Comparison of ENCODE assay signal across 10 cellular contexts in the genomic region with DNA sequence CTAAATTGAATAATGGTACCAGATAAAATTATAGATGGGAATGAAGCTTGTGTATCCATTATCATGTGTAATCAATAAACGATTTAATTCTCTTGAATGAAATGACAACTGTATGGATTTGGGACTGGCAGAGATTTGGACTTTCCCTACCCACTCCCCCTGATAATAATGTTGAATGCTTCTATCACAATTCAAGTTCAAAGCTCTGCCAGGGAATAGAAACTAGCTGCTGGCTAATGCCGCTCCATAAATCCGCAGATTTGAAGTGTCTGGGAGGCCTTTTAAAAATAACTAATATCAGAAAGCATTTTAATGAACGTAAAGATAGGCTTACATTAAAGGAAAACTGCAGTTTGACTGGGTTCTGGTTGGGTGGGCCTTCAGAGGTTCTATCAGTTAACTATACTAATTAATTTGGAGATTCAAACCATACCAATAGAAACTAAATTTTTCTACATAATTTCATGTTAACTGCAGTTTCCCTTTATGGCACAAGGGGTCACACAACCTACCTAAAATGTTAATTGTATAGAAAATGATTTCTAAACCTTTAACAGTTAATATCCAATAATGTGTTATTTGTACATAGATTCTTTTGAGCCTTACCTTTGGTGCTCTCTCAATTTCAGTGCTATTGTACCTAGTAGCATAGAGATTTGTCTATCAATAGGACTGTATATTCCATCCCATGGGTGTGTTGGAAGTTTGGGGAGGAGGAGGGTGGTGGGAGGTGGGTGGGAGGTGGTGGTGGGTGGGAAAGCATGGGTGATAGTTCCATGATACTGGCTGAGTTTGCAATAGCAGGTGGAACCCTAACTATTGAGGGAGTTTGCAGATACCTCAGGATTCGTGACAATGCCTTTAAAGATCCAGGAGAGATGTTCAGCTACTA. TPM values are rescaled to one million over a fixed set of nuclear protein-coding genes. Genes with fewer than 3 reads are reported as not detected.
DNase-seq lines count a peak whose midpoint lies in the region; ATAC-seq, FAIRE-seq and TF ChIP-seq lines count a peak whose summit lies in the region.
"Had no signal": no experiment of that assay in that cellular context is flagged by ENCODE, and none has a peak within 500 bp of the region (broad histone marks: within the 10 kb centered on the region; RNA-seq: fewer than 3 reads in every experiment).

No MANE protein-coding gene starts in this region.

- TF ChIP-seq CTCF in HepG2 (CRISPR knock-in tag; IDR thresholded peaks at IDR 0.05), result no peak
- peak in 2 of 4 donors; percentile 5 to 13 for TF ChIP-seq CTCF in right lobe of liver (IDR thresholded peaks at IDR 0.05)

- peaks cover 70% of the 10 kb centered on the region for H4K20me1 ChIP-seq in HepG2 (ENCODE audit: insufficient read depth, low read length)

- H3K4me2 ChIP-seq in HepG2 (ENCODE audit: low read depth, low read length), result peak overlapping the region; percentile 44

- H3K36me3 ChIP-seq in HepG2 (replicated peaks in 1 of 2; ENCODE audit: control insufficient read depth in 1 of 2, insufficient read depth in 2 of 2, low read length in 2 of 2) (peaks cover 13 to 59% of the 10 kb centered on the region in 2 experiments), right lobe of liver (peaks cover 19 to 63% (median 50%) of the 10 kb centered on the region in 4 donors), small intestine (ENCODE audit: control insufficient read depth in 2 of 2, insufficient read depth in 2 of 2, low read length in 2 of 2) (peaks cover 23 to 27% of the 10 kb centered on the region in 2 donors)

- H3K36me3 Mint-ChIP-seq in activated CD4-positive, alpha-beta memory T cell treated with anti-CD3 and anti-CD28 coated beads, Interleukin-2, amount 10 ng/mL, durations not matched to agents 7 days and 5 days (ENCODE audit: low read depth), result peaks cover 8% of the 10 kb centered on the region
- H3K36me3 Mint-ChIP-seq in immature natural killer cell, result peaks cover 25 to 65% (median 37%) of the 10 kb centered on the region in 3 donors

- POLR2A ChIA-PET in HepG2 (lab: Yijun Ruan, JAX), result interaction anchor here (1.9 to 5.2 kb wide), 6 partner anchors 9 to 74 kb away, joined by 8 to 65 read pairs (median 11); a partner anchor contains a TSS
- POLR2A ChIA-PET in activated CD4-positive, alpha-beta memory T cell treated with anti-CD3 and anti-CD28 coated beads, Interleukin-2, amount 10 ng/mL, durations not matched to agents 7 days and 5 days (lab: Charles Lee), result interaction anchor here (1.3 to 5.1 kb wide), 15 partner anchors 8 to 94 kb away, joined by 3 to 37 read pairs (median 11); a partner anchor contains a TSS

- H3K27ac ChIP-seq in HepG2 (ENCODE audit: extremely low read length, insufficient read depth, low read length), result peak overlapping the region; percentile 16
- no peak overlapping the region for H3K27ac ChIP-seq in right lobe of liver
- H3K27ac ChIP-seq in small intestine (ENCODE audit: low read depth in 1 of 2, low read length in 1 of 2), result peak overlapping the region in 1 of 2 donors; percentile 13

- WGBS in HepG2 (ENCODE audit: low lambda C conversion rate), result 82% methylated on average over 4 of the region's 5 CpGs
- 60% methylated on average over 4 of the region's 5 CpGs for WGBS in right lobe of liver (ENCODE audit: insufficient coverage, low coverage, low lambda C conversion rate, missing lambda C conversion rate)
- 23 to 50% (median 42%) methylated on average over 5 of the region's 5 CpGs for WGBS in small intestine, 3 donors

- CTCF ChIA-PET in HepG2 (lab: Yijun Ruan, JAX; ENCODE audit: low intra/inter-chr PET ratio, low total read pairs), result no interaction called here
- CTCF ChIA-PET in activated CD4-positive, alpha-beta memory T cell treated with anti-CD3 and anti-CD28 coated beads, Interleukin-2, amount 10 ng/mL, durations not matched to agents 7 days and 5 days (lab: Charles Lee), result interaction anchor here (1.2 to 4.4 kb wide), 4 partner anchors 21 to 94 kb away, joined by 4 to 34 read pairs (median 6); a partner anchor contains a TSS

- no TSS peak for BruUV-seq in HepG2 (replicated peaks; lab: Mats Ljungman, UMichigan)

- TF ChIP-seq RAD21 in HepG2 (CRISPR knock-in tag; IDR thresholded peaks at IDR 0.05), result no peak

- no peak overlapping the region for H3K9ac ChIP-seq in HepG2 (ENCODE audit: insufficient read depth, low read depth, low read length)

- TF ChIP-seq POLR2A in HepG2 (IDR thresholded peaks at IDR 0.05; ENCODE audit: insufficient read depth in 1 of 2, low read depth in 2 of 2, low read length in 2 of 2), result no peak; a peak in 1 of 4 replicates
- no peak for TF ChIP-seq POLR2A in right lobe of liver (IDR thresholded peaks at IDR 0.05)

- H3K4me3 ChIP-seq in HepG2 (replicated peaks in 1 of 3; ENCODE audit: insufficient read depth in 1 of 3, low read depth in 2 of 3, low read length in 3 of 3) (no peak overlapping the region; a peak in 1 of 6 replicates), right lobe of liver (no peak overlapping the region), small intestine (ENCODE audit: low read depth in 1 of 2, low read length in 2 of 2) (no peak overlapping the region)

- no peak for ATAC-seq in HepG2
- no peak for ATAC-seq in right lobe of liver
- ATAC-seq in HG03108 (IDR thresholded peaks at IDR 0.05; ENCODE audit: unreplicated experiment), result no peak

- H3K27ac Mint-ChIP-seq in activated CD4-positive, alpha-beta memory T cell treated with anti-CD3 and anti-CD28 coated beads, Interleukin-2, amount 10 ng/mL, durations not matched to agents 7 days and 5 days, result peak overlapping the region; percentile 3
- H3K27ac Mint-ChIP-seq in immature natural killer cell, result peak overlapping the region; percentile 31 to 82 (median 63)

- peaks cover 56% of the 10 kb centered on the region for H3K4me1 Mint-ChIP-seq in activated CD4-positive, alpha-beta memory T cell treated with anti-CD3 and anti-CD28 coated beads, Interleukin-2, amount 10 ng/mL, durations not matched to agents 7 days and 5 days
- H3K4me1 Mint-ChIP-seq in immature natural killer cell, result peaks cover 0 to 2% of the 10 kb centered on the region in 2 donors

- H3K9me3 ChIP-seq in HepG2 (ENCODE audit: low read length) (no peaks in the 10 kb centered on the region), right lobe of liver (no peaks in the 10 kb centered on the region), small intestine (ENCODE audit: control insufficient read depth, low read depth) (no peaks in the 10 kb centered on the region)

- in situ Hi-C loops in HepG2 (cut with HindIII; ENCODE audit: extremely low pct_ligation_motif_present, low pct_unique_long_range_greater_than_20kb), result no loop called here

- peaks cover 48% of the 10 kb centered on the region for H3K4me1 ChIP-seq in HepG2 (ENCODE audit: insufficient read depth, low read length)
- H3K4me1 ChIP-seq in right lobe of liver, result peaks cover 0 to 41% (median 11%) of the 10 kb centered on the region in 4 donors
- H3K4me1 ChIP-seq in small intestine (ENCODE audit: control insufficient read depth in 2 of 2, insufficient read depth in 1 of 2, low read depth in 1 of 2, low read length in 1 of 2), result peaks cover 0 to 5% of the 10 kb centered on the region in 2 donors

- peaks cover 41% of the 10 kb centered on the region for H3K79me2 ChIP-seq in HepG2 (ENCODE audit: insufficient read depth, low read length)

- DNase-seq in HepG2 (ENCODE audit: low spot score) (no peak), right lobe of liver (no peak), immature natural killer cell (no peak), T-helper 9 cell (no peak), small intestine (no peak), NCI-H526 (lab: John Stamatoyannopoulos, UW) (no peak)
- DNase-seq in activated CD4-positive, alpha-beta memory T cell treated with anti-CD3 and anti-CD28 coated beads, Interleukin-2, amount 10 ng/mL, durations not matched to agents 7 days and 5 days, result no peak
- DNase-seq: GDM1, NCI-H2029 treated with DMSO at 0.1 percent for 48 hours had no signal

- FAIRE-seq in HepG2 (lab: Jason Lieb, UNC) (no peak), small intestine (lab: Jason Lieb, UNC) (no peak)

- H3K27me3 ChIP-seq in HepG2 (ENCODE audit: control insufficient read depth in 1 of 2, insufficient read depth in 2 of 2, low read length in 2 of 2) (no peaks in the 10 kb centered on the region; a peak in 1 of 5 replicates), right lobe of liver (no peaks in the 10 kb centered on the region), small intestine (ENCODE audit: control insufficient read depth in 2 of 2, insufficient read depth in 2 of 2, low read length in 2 of 2) (no peaks in the 10 kb centered on the region)

- no peaks in the 10 kb centered on the region for H3K9me3 Mint-ChIP-seq in activated CD4-positive, alpha-beta memory T cell treated with anti-CD3 and anti-CD28 coated beads, Interleukin-2, amount 10 ng/mL, durations not matched to agents 7 days and 5 days
- H3K9me3 Mint-ChIP-seq in immature natural killer cell, result no peaks in the 10 kb centered on the region

- H3K27me3 Mint-ChIP-seq in activated CD4-positive, alpha-beta memory T cell treated with anti-CD3 and anti-CD28 coated beads, Interleukin-2, amount 10 ng/mL, durations not matched to agents 7 days and 5 days, result no peaks in the 10 kb centered on the region
- H3K27me3 Mint-ChIP-seq in immature natural killer cell (ENCODE audit: low read depth in 3 of 3), result peaks cover 4 to 19% (median 14%) of the 10 kb centered on the region in 3 donors

- H2AFZ ChIP-seq in HepG2 (ENCODE audit: low read length), result no peak overlapping the region

- H3K4me3 Mint-ChIP-seq in activated CD4-positive, alpha-beta memory T cell treated with anti-CD3 and anti-CD28 coated beads, Interleukin-2, amount 10 ng/mL, durations not matched to agents 7 days and 5 days, result no peak overlapping the region
- peak overlapping the region in 4 of 5 donors; percentile 32 to 60 (median 40) for H3K4me3 Mint-ChIP-seq in immature natural killer cell

- TF ChIP-seq EP300 in HepG2 (IDR thresholded peaks at IDR 0.05; ENCODE audit: low read depth in 2 of 2, low read length in 2 of 2), result no peak
- TF ChIP-seq EP300 in HepG2 (CRISPR knock-in tag; IDR thresholded peaks at IDR 0.05; ENCODE audit: borderline replicate concordance), result no peak

- intact Hi-C loops in HepG2 (cut with micrococcal nuclease; ENCODE audit: unreplicated experiment) (no loop called here), right lobe of liver (cut with DNase I) (no loop called here)

RNA-seq across cellular contexts. Expression of a gene that starts 4.9 kb away (rescaled TPM):
- 1,820 and 2,673 TPM in 2 replicates for total RNA-seq in HepG2 (2016; rRNA removed; fragmentation: Illumina TruSeq; extraction: Trizol)
- 661 and 834 TPM in 2 replicates for total RNA-seq in HepG2 (2016; cell fraction: cytosol; rRNA removed; fragmentation: Illumina TruSeq; extraction: Trizol; ENCODE audit: low read depth)
- total RNA-seq in HepG2 (2016; cell fraction: insoluble cytoplasmic fraction; rRNA removed; fragmentation: Illumina TruSeq; extraction: Trizol), result 1,900 and 2,565 TPM in 2 replicates
- total RNA-seq in HepG2 (2016; cell fraction: membrane; rRNA removed; fragmentation: Illumina TruSeq; extraction: Trizol), result 1,646 and 2,012 TPM in 2 replicates
- total RNA-seq in HepG2 (2016; cell fraction: nucleus; rRNA removed; fragmentation: Illumina TruSeq; extraction: Trizol), result 924 and 962 TPM in 2 replicates
- polyA plus RNA-seq in HepG2 (2011; rRNA removed), result 480 and 535 TPM in 2 replicates
- 613 and 623 TPM in 2 replicates for polyA plus RNA-seq in HepG2 (2011; cell fraction: cytosol; rRNA removed)
- polyA plus RNA-seq in HepG2 (2011; cell fraction: nucleus; rRNA removed), result 402 and 463 TPM in 2 replicates
- polyA plus RNA-seq in HepG2 (2012), result 1,081 and 1,908 TPM in 2 replicates
- polyA plus RNA-seq in HepG2 (2016; cell fraction: cytosol; fragmentation: Illumina TruSeq; extraction: Trizol; ENCODE audit: low read depth), result 1,228 and 1,423 TPM in 2 replicates
- polyA plus RNA-seq in HepG2 (2016; cell fraction: insoluble cytoplasmic fraction; fragmentation: Illumina TruSeq; extraction: Trizol; ENCODE audit: low read depth), result 4,120 and 4,455 TPM in 2 replicates
- 2,490 and 3,014 TPM in 2 replicates for polyA plus RNA-seq in HepG2 (2016; cell fraction: membrane; fragmentation: Illumina TruSeq; extraction: Trizol; ENCODE audit: low read depth)
- polyA plus RNA-seq in HepG2 (2016; cell fraction: nucleus; fragmentation: Illumina TruSeq; extraction: Trizol; ENCODE audit: insufficient read depth, low read depth), result 1,903 and 1,961 TPM in 2 replicates
- 314 and 476 TPM in 2 replicates for polyA minus RNA-seq in HepG2 (2011; rRNA and poly(A)+ RNA removed; ENCODE audit: low replicate concordance)
- 569 and 577 TPM in 2 replicates for polyA minus RNA-seq in HepG2 (2011; cell fraction: cytosol; rRNA and poly(A)+ RNA removed)
- 681 and 757 TPM in 2 replicates for polyA minus RNA-seq in HepG2 (2011; cell fraction: nucleus; rRNA and poly(A)+ RNA removed)
- 100 to 1,000 TPM in 5 of 6 experiments, 10 to 100 TPM in 1; 87.3 to 211 (median 161) TPM for total RNA-seq in right lobe of liver
- 1,000 to 10,000 TPM; 1,361 to 1,363 TPM for total RNA-seq in activated CD4-positive, alpha-beta memory T cell treated with anti-CD3 and anti-CD28 coated beads, Interleukin-2, amount 10 ng/mL, durations not matched to agents 7 days and 5 days
- 100 to 1,000 TPM; 512 to 669 (median 601) TPM for polyA plus RNA-seq in immature natural killer cell
- 1,000 to 10,000 TPM in 1 of 3 donors, 100 to 1,000 TPM in 2; 408 to 1,666 (median 728) TPM for polyA plus RNA-seq in small intestine

RNA-seq across cellular contexts. Expression of a gene that starts 5.5 kb away (rescaled TPM):
- total RNA-seq in HepG2 (2016; rRNA removed; fragmentation: Illumina TruSeq; extraction: Trizol) (22.2 and 45.4 TPM in 2 replicates), right lobe of liver (10 to 100 TPM; 14.4 to 23.7 (median 20.1) TPM)
- 3.0 TPM in 2 replicates for total RNA-seq in HepG2 (2016; cell fraction: cytosol; rRNA removed; fragmentation: Illumina TruSeq; extraction: Trizol; ENCODE audit: low read depth)
- 20.1 and 44.7 TPM in 2 replicates for total RNA-seq in HepG2 (2016; cell fraction: insoluble cytoplasmic fraction; rRNA removed; fragmentation: Illumina TruSeq; extraction: Trizol)
- 9.1 and 9.7 TPM in 2 replicates for total RNA-seq in HepG2 (2016; cell fraction: membrane; rRNA removed; fragmentation: Illumina TruSeq; extraction: Trizol)
- 19.3 and 21.1 TPM in 2 replicates for total RNA-seq in HepG2 (2016; cell fraction: nucleus; rRNA removed; fragmentation: Illumina TruSeq; extraction: Trizol)
- polyA plus RNA-seq in HepG2 (2011; rRNA removed) (10.5 and 16.0 TPM in 2 replicates), immature natural killer cell (10 to 100 TPM in 2 of 3 donors, 1 to 10 TPM in 1; 5.9 to 23.6 (median 11.5) TPM), small intestine (10 to 100 TPM in 1 of 3 donors, 1 to 10 TPM in 2; 2.7 to 13.5 (median 3.1) TPM)
- 6.7 and 8.9 TPM in 2 replicates for polyA plus RNA-seq in HepG2 (2011; cell fraction: cytosol; rRNA removed)
- polyA plus RNA-seq in HepG2 (2011; cell fraction: nucleus; rRNA removed), result 5.7 and 6.4 TPM in 2 replicates
- 8.5 and 12.6 TPM in 2 replicates for polyA plus RNA-seq in HepG2 (2012)
- 5.0 and 5.3 TPM in 2 replicates for polyA plus RNA-seq in HepG2 (2016; cell fraction: cytosol; fragmentation: Illumina TruSeq; extraction: Trizol; ENCODE audit: low read depth)
- polyA plus RNA-seq in HepG2 (2016; cell fraction: insoluble cytoplasmic fraction; fragmentation: Illumina TruSeq; extraction: Trizol; ENCODE audit: low read depth), result 32.3 and 33.7 TPM in 2 replicates
- polyA plus RNA-seq in HepG2 (2016; cell fraction: membrane; fragmentation: Illumina TruSeq; extraction: Trizol; ENCODE audit: low read depth), result 6.0 and 6.2 TPM in 2 replicates
- 17.7 and 19.9 TPM in 2 replicates for polyA plus RNA-seq in HepG2 (2016; cell fraction: nucleus; fragmentation: Illumina TruSeq; extraction: Trizol; ENCODE audit: insufficient read depth, low read depth)
- polyA minus RNA-seq in HepG2 (2011; rRNA and poly(A)+ RNA removed; ENCODE audit: low replicate concordance), result 23.7 and 77.0 TPM in 2 replicates
- polyA minus RNA-seq in HepG2 (2011; cell fraction: cytosol; rRNA and poly(A)+ RNA removed), result 20.8 and 23.0 TPM in 2 replicates
- 16.2 and 18.3 TPM in 2 replicates for polyA minus RNA-seq in HepG2 (2011; cell fraction: nucleus; rRNA and poly(A)+ RNA removed)
- total RNA-seq in activated CD4-positive, alpha-beta memory T cell treated with anti-CD3 and anti-CD28 coated beads, Interleukin-2, amount 10 ng/mL, durations not matched to agents 7 days and 5 days, result 100 to 1,000 TPM; 103 to 106 TPM

RNA-seq across cellular contexts. Expression of a gene that starts 15.4 kb away (rescaled TPM):
- total RNA-seq in HepG2 (2016; rRNA removed; fragmentation: Illumina TruSeq; extraction: Trizol) (7.8 and 8.5 TPM in 2 replicates), right lobe of liver (1 to 10 TPM in 3 of 6 experiments, under 1 TPM in 3; 0.46 to 2.8 (median 0.99) TPM)
- 2.9 and 3.4 TPM in 2 replicates for total RNA-seq in HepG2 (2016; cell fraction: cytosol; rRNA removed; fragmentation: Illumina TruSeq; extraction: Trizol; ENCODE audit: low read depth)
- total RNA-seq in HepG2 (2016; cell fraction: insoluble cytoplasmic fraction; rRNA removed; fragmentation: Illumina TruSeq; extraction: Trizol), result 7.5 and 8.1 TPM in 2 replicates
- 6.2 and 6.6 TPM in 2 replicates for total RNA-seq in HepG2 (2016; cell fraction: membrane; rRNA removed; fragmentation: Illumina TruSeq; extraction: Trizol)
- 5.7 and 6.3 TPM in 2 replicates for total RNA-seq in HepG2 (2016; cell fraction: nucleus; rRNA removed; fragmentation: Illumina TruSeq; extraction: Trizol)
- polyA plus RNA-seq in HepG2 (2011; rRNA removed) (4.1 and 4.5 TPM in 2 replicates), immature natural killer cell (1 to 10 TPM; 1.6 to 3.6 (median 2.0) TPM), small intestine (under 1 TPM in 1 of 3 donors, not detected in 2; 0.07 TPM)
- 2.5 and 3.0 TPM in 2 replicates for polyA plus RNA-seq in HepG2 (2011; cell fraction: cytosol; rRNA removed)
- 3.5 and 3.8 TPM in 2 replicates for polyA plus RNA-seq in HepG2 (2011; cell fraction: nucleus; rRNA removed)
- 1.3 and 1.8 TPM in 2 replicates for polyA plus RNA-seq in HepG2 (2012)
- 1.9 and 3.1 TPM in 2 replicates for polyA plus RNA-seq in HepG2 (2016; cell fraction: cytosol; fragmentation: Illumina TruSeq; extraction: Trizol; ENCODE audit: low read depth)
- 10.3 and 10.9 TPM in 2 replicates for polyA plus RNA-seq in HepG2 (2016; cell fraction: insoluble cytoplasmic fraction; fragmentation: Illumina TruSeq; extraction: Trizol; ENCODE audit: low read depth)
- 3.7 and 4.5 TPM in 2 replicates for polyA plus RNA-seq in HepG2 (2016; cell fraction: membrane; fragmentation: Illumina TruSeq; extraction: Trizol; ENCODE audit: low read depth)
- 11.6 and 14.3 TPM in 2 replicates for polyA plus RNA-seq in HepG2 (2016; cell fraction: nucleus; fragmentation: Illumina TruSeq; extraction: Trizol; ENCODE audit: insufficient read depth, low read depth)
- 1.7 and 3.8 TPM in 2 replicates for polyA minus RNA-seq in HepG2 (2011; rRNA and poly(A)+ RNA removed; ENCODE audit: low replicate concordance)
- 0.49 and 2.3 TPM in 2 replicates for polyA minus RNA-seq in HepG2 (2011; cell fraction: cytosol; rRNA and poly(A)+ RNA removed)
- 1.0 and 1.7 TPM in 2 replicates for polyA minus RNA-seq in HepG2 (2011; cell fraction: nucleus; rRNA and poly(A)+ RNA removed)
- under 1 TPM in 1 of 2 experiments, not detected in 1; 0.20 TPM for total RNA-seq in activated CD4-positive, alpha-beta memory T cell treated with anti-CD3 and anti-CD28 coated beads, Interleukin-2, amount 10 ng/mL, durations not matched to agents 7 days and 5 days

RNA-seq across cellular contexts. Expression of a gene that starts 39.5 kb away (rescaled TPM):
- total RNA-seq in HepG2 (2016; rRNA removed; fragmentation: Illumina TruSeq; extraction: Trizol), result 125 and 201 TPM in 2 replicates
- total RNA-seq in HepG2 (2016; cell fraction: cytosol; rRNA removed; fragmentation: Illumina TruSeq; extraction: Trizol; ENCODE audit: low read depth), result 20.4 and 22.6 TPM in 2 replicates
- 123 and 217 TPM in 2 replicates for total RNA-seq in HepG2 (2016; cell fraction: insoluble cytoplasmic fraction; rRNA removed; fragmentation: Illumina TruSeq; extraction: Trizol)
- total RNA-seq in HepG2 (2016; cell fraction: membrane; rRNA removed; fragmentation: Illumina TruSeq; extraction: Trizol), result 45.5 and 48.0 TPM in 2 replicates
- 42.3 and 53.2 TPM in 2 replicates for total RNA-seq in HepG2 (2016; cell fraction: nucleus; rRNA removed; fragmentation: Illumina TruSeq; extraction: Trizol)
- 134 and 184 TPM in 2 replicates for polyA plus RNA-seq in HepG2 (2011; rRNA removed)
- polyA plus RNA-seq in HepG2 (2011; cell fraction: cytosol; rRNA removed), result 121 and 141 TPM in 2 replicates
- polyA plus RNA-seq in HepG2 (2011; cell fraction: nucleus; rRNA removed), result 41.8 and 48.0 TPM in 2 replicates
- polyA plus RNA-seq in HepG2 (2012), result 118 and 217 TPM in 2 replicates
- polyA plus RNA-seq in HepG2 (2016; cell fraction: cytosol; fragmentation: Illumina TruSeq; extraction: Trizol; ENCODE audit: low read depth), result 37.1 and 37.6 TPM in 2 replicates
- polyA plus RNA-seq in HepG2 (2016; cell fraction: insoluble cytoplasmic fraction; fragmentation: Illumina TruSeq; extraction: Trizol; ENCODE audit: low read depth), result 312 and 355 TPM in 2 replicates
- 61.8 and 63.8 TPM in 2 replicates for polyA plus RNA-seq in HepG2 (2016; cell fraction: membrane; fragmentation: Illumina TruSeq; extraction: Trizol; ENCODE audit: low read depth)
- 112 and 113 TPM in 2 replicates for polyA plus RNA-seq in HepG2 (2016; cell fraction: nucleus; fragmentation: Illumina TruSeq; extraction: Trizol; ENCODE audit: insufficient read depth, low read depth)
- polyA minus RNA-seq in HepG2 (2011; rRNA and poly(A)+ RNA removed; ENCODE audit: low replicate concordance), result 102 and 206 TPM in 2 replicates
- polyA minus RNA-seq in HepG2 (2011; cell fraction: cytosol; rRNA and poly(A)+ RNA removed), result 105 and 134 TPM in 2 replicates
- 37.2 and 53.7 TPM in 2 replicates for polyA minus RNA-seq in HepG2 (2011; cell fraction: nucleus; rRNA and poly(A)+ RNA removed)
- total RNA-seq in right lobe of liver, result 10 to 100 TPM; 67.3 to 89.2 (median 74.9) TPM
- 100 to 1,000 TPM; 126 to 130 TPM for total RNA-seq in activated CD4-positive, alpha-beta memory T cell treated with anti-CD3 and anti-CD28 coated beads, Interleukin-2, amount 10 ng/mL, durations not matched to agents 7 days and 5 days
- polyA plus RNA-seq in immature natural killer cell, result 100 to 1,000 TPM; 202 to 341 (median 202) TPM
- 100 to 1,000 TPM; 114 to 140 (median 136) TPM for polyA plus RNA-seq in small intestine
